In the genomic region with DNA sequence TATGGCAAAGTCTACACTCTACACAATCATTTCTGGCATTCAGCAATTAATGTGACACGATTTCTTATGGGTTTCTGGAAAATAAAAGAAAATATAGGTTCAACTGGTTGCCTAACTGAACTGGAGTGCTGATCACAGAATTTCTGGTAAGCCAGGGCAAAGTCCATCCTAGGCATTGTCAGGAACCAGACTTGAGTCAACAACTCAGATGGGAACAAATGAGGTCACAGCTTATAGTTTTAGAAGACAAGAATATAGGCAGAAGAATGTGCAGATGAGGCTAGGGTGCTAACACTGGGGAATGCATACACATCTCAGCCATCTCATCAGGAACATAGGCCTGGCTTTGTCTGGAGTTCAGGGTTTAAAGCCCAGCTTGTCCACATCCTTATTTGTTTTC, we compare ENCODE assay signal across 1 cellular context.
TF ChIP-seq lines count a peak whose summit lies in the region.

No MANE protein-coding gene starts in this region.

TF ChIP-seq in HepG2, 621 proteins besides CTCF, POLR2A, EP300 and RAD21 (continued from another document and continues in another):
- no peak for TF ChIP-seq ZNF296 (CRISPR knock-in tag; conservative IDR thresholded peaks at IDR 0.05)
- TF ChIP-seq SYNCRIP (IDR thresholded peaks at IDR 0.05; ENCODE audit: insufficient read depth, low read depth, low read length): no peak
- TF ChIP-seq ZNF33A (CRISPR knock-in tag; IDR thresholded peaks at IDR 0.05; ENCODE audit: borderline replicate concordance): no peak
- TF ChIP-seq ZNF652 (CRISPR knock-in tag; IDR thresholded peaks at IDR 0.05; ENCODE audit: borderline replicate concordance, low read depth): no peak
- peak; percentile 88 for TF ChIP-seq SOX5 (CRISPR knock-in tag; IDR thresholded peaks at IDR 0.05; ENCODE audit: borderline replicate concordance)
- TF ChIP-seq GPN1 (CRISPR knock-in tag; IDR thresholded peaks at IDR 0.05; ENCODE audit: borderline replicate concordance): no peak
- TF ChIP-seq ELF1 (CRISPR knock-in tag; IDR thresholded peaks at IDR 0.05): no peak
- no peak for TF ChIP-seq ZNF768 (CRISPR knock-in tag; IDR thresholded peaks at IDR 0.05)
- peak; percentile 87; the same call in 1 of the 2 replicates for TF ChIP-seq ZNF549 (CRISPR knock-in tag; IDR thresholded peaks at IDR 0.05)
- no peak for TF ChIP-seq TOE1 (CRISPR knock-in tag; IDR thresholded peaks at IDR 0.05)
- TF ChIP-seq ZNF430 (CRISPR knock-in tag; IDR thresholded peaks at IDR 0.05): no peak
- 0 out of 2 replicates have a peak, but pooled peaks have one; percentile 19 for TF ChIP-seq MIER2 (CRISPR knock-in tag; IDR thresholded peaks at IDR 0.05)
- TF ChIP-seq, protein P1, sequence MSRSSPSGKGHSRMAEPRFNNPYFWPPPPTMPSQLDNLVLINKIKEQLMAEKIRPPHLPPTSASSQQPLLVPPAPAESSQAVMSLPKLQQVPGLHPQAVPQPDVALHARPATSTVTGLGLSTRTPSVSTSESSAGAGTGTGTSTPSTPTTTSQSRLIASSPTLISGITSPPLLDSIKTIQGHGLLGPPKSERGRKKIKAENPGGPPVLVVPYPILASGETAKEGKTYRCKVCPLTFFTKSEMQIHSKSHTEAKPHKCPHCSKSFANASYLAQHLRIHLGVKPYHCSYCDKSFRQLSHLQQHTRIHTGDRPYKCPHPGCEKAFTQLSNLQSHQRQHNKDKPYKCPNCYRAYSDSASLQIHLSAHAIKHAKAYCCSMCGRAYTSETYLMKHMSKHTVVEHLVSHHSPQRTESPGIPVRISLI (CRISPR knock-in tag; IDR thresholded peaks at IDR 0.05; ENCODE audit: borderline replicate concordance): no peak
- no peak for TF ChIP-seq ZNF781 (CRISPR knock-in tag; IDR thresholded peaks at IDR 0.05; ENCODE audit: borderline replicate concordance, not compliant biosample characterization)
- TF ChIP-seq, protein P2, sequence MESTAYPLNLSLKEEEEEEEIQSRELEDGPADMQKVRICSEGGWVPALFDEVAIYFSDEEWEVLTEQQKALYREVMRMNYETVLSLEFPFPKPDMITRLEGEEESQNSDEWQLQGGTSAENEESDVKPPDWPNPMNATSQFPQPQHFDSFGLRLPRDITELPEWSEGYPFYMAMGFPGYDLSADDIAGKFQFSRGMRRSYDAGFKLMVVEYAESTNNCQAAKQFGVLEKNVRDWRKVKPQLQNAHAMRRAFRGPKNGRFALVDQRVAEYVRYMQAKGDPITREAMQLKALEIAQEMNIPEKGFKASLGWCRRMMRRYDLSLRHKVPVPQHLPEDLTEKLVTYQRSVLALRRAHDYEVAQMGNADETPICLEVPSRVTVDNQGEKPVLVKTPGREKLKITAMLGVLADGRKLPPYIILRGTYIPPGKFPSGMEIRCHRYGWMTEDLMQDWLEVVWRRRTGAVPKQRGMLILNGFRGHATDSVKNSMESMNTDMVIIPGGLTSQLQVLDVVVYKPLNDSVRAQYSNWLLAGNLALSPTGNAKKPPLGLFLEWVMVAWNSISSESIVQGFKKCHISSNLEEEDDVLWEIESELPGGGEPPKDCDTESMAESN (CRISPR knock-in tag; conservative IDR thresholded peaks at IDR 0.05): no peak
- TF ChIP-seq, protein P3, sequence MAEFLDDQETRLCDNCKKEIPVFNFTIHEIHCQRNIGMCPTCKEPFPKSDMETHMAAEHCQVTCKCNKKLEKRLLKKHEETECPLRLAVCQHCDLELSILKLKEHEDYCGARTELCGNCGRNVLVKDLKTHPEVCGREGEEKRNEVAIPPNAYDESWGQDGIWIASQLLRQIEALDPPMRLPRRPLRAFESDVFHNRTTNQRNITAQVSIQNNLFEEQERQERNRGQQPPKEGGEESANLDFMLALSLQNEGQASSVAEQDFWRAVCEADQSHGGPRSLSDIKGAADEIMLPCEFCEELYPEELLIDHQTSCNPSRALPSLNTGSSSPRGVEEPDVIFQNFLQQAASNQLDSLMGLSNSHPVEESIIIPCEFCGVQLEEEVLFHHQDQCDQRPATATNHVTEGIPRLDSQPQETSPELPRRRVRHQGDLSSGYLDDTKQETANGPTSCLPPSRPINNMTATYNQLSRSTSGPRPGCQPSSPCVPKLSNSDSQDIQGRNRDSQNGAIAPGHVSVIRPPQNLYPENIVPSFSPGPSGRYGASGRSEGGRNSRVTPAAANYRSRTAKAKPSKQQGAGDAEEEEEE (CRISPR knock-in tag; IDR thresholded peaks at IDR 0.05; ENCODE audit: borderline replicate concordance): no peak
- TF ChIP-seq, protein P4, sequence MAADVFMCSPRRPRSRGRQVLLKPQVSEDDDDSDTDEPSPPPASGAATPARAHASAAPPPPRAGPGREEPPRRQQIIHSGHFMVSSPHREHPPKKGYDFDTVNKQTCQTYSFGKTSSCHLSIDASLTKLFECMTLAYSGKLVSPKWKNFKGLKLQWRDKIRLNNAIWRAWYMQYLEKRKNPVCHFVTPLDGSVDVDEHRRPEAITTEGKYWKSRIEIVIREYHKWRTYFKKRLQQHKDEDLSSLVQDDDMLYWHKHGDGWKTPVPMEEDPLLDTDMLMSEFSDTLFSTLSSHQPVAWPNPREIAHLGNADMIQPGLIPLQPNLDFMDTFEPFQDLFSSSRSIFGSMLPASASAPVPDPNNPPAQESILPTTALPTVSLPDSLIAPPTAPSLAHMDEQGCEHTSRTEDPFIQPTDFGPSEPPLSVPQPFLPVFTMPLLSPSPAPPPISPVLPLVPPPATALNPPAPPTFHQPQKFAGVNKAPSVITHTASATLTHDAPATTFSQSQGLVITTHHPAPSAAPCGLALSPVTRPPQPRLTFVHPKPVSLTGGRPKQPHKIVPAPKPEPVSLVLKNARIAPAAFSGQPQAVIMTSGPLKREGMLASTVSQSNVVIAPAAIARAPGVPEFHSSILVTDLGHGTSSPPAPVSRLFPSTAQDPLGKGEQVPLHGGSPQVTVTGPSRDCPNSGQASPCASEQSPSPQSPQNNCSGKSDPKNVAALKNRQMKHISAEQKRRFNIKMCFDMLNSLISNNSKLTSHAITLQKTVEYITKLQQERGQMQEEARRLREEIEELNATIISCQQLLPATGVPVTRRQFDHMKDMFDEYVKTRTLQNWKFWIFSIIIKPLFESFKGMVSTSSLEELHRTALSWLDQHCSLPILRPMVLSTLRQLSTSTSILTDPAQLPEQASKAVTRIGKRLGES (CRISPR knock-in tag; IDR thresholded peaks at IDR 0.05; ENCODE audit: borderline replicate concordance): no peak
- TF ChIP-seq ZNF350 (CRISPR knock-in tag; IDR thresholded peaks at IDR 0.05; ENCODE audit: borderline replicate concordance, low read depth): no peak
- TF ChIP-seq, protein P5, sequence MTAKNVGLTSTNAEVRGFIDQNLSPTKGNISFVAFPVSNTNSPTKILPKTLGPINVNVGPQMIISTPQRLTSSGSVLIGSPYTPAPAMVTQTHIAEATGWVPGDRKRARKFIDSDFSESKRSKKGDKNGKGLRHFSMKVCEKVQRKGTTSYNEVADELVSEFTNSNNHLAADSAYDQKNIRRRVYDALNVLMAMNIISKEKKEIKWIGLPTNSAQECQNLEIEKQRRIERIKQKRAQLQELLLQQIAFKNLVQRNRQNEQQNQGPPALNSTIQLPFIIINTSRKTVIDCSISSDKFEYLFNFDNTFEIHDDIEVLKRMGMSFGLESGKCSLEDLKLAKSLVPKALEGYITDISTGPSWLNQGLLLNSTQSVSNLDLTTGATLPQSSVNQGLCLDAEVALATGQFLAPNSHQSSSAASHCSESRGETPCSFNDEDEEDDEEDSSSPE (CRISPR knock-in tag; IDR thresholded peaks at IDR 0.05): no peak
- no peak for TF ChIP-seq TCF7 (IDR thresholded peaks at IDR 0.05; ENCODE audit: low read depth)
- peak; percentile 72; the same call in 1 of the 2 replicates for TF ChIP-seq TBX2 (CRISPR knock-in tag; IDR thresholded peaks at IDR 0.05; ENCODE audit: borderline replicate concordance)
- peak; percentile 59 for TF ChIP-seq RARA (CRISPR knock-in tag; IDR thresholded peaks at IDR 0.05)
- no peak for TF ChIP-seq ZBTB7B (CRISPR knock-in tag; IDR thresholded peaks at IDR 0.05)
- no peak for TF ChIP-seq ZNF460 (CRISPR knock-in tag; IDR thresholded peaks at IDR 0.05; ENCODE audit: borderline replicate concordance)
- no peak for TF ChIP-seq ZNF598 (CRISPR knock-in tag; IDR thresholded peaks at IDR 0.05; ENCODE audit: borderline replicate concordance)
- TF ChIP-seq, protein P6, sequence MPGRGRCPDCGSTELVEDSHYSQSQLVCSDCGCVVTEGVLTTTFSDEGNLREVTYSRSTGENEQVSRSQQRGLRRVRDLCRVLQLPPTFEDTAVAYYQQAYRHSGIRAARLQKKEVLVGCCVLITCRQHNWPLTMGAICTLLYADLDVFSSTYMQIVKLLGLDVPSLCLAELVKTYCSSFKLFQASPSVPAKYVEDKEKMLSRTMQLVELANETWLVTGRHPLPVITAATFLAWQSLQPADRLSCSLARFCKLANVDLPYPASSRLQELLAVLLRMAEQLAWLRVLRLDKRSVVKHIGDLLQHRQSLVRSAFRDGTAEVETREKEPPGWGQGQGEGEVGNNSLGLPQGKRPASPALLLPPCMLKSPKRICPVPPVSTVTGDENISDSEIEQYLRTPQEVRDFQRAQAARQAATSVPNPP (CRISPR knock-in tag; IDR thresholded peaks at IDR 0.05): no peak
- no peak for TF ChIP-seq TARDBP (CRISPR knock-in tag; IDR thresholded peaks at IDR 0.05)
- no peak; the same call in 1 of the 2 replicates for TF ChIP-seq RXRA (CRISPR knock-in tag; IDR thresholded peaks at IDR 0.05)
- no peak for TF ChIP-seq PHF21A (CRISPR knock-in tag; IDR thresholded peaks at IDR 0.05)
- TF ChIP-seq CENPT (CRISPR knock-in tag; IDR thresholded peaks at IDR 0.05; ENCODE audit: low read depth): no peak
- TF ChIP-seq ZBTB42 (CRISPR knock-in tag; IDR thresholded peaks at IDR 0.05): no peak
- TF ChIP-seq CAMTA2 (CRISPR knock-in tag; IDR thresholded peaks at IDR 0.05; ENCODE audit: borderline replicate concordance): no peak
- no peak for TF ChIP-seq XRCC5 (optimal IDR thresholded peaks at IDR 0.05; ENCODE audit: low read length)
- TF ChIP-seq, protein P7, sequence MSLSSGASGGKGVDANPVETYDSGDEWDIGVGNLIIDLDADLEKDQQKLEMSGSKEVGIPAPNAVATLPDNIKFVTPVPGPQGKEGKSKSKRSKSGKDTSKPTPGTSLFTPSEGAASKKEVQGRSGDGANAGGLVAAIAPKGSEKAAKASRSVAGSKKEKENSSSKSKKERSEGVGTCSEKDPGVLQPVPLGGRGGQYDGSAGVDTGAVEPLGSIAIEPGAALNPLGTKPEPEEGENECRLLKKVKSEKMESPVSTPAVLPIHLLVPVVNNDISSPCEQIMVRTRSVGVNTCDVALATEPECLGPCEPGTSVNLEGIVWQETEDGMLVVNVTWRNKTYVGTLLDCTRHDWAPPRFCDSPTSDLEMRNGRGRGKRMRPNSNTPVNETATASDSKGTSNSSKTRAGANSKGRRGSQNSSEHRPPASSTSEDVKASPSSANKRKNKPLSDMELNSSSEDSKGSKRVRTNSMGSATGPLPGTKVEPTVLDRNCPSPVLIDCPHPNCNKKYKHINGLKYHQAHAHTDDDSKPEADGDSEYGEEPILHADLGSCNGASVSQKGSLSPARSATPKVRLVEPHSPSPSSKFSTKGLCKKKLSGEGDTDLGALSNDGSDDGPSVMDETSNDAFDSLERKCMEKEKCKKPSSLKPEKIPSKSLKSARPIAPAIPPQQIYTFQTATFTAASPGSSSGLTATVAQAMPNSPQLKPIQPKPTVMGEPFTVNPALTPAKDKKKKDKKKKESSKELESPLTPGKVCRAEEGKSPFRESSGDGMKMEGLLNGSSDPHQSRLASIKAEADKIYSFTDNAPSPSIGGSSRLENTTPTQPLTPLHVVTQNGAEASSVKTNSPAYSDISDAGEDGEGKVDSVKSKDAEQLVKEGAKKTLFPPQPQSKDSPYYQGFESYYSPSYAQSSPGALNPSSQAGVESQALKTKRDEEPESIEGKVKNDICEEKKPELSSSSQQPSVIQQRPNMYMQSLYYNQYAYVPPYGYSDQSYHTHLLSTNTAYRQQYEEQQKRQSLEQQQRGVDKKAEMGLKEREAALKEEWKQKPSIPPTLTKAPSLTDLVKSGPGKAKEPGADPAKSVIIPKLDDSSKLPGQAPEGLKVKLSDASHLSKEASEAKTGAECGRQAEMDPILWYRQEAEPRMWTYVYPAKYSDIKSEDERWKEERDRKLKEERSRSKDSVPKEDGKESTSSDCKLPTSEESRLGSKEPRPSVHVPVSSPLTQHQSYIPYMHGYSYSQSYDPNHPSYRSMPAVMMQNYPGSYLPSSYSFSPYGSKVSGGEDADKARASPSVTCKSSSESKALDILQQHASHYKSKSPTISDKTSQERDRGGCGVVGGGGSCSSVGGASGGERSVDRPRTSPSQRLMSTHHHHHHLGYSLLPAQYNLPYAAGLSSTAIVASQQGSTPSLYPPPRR (CRISPR knock-in tag; IDR thresholded peaks at IDR 0.05; ENCODE audit: borderline replicate concordance): no peak
- TF ChIP-seq ZNF251 (CRISPR knock-in tag; IDR thresholded peaks at IDR 0.05): no peak
- no peak for TF ChIP-seq ZNF3 (CRISPR knock-in tag; IDR thresholded peaks at IDR 0.05)
- TF ChIP-seq, protein P8, sequence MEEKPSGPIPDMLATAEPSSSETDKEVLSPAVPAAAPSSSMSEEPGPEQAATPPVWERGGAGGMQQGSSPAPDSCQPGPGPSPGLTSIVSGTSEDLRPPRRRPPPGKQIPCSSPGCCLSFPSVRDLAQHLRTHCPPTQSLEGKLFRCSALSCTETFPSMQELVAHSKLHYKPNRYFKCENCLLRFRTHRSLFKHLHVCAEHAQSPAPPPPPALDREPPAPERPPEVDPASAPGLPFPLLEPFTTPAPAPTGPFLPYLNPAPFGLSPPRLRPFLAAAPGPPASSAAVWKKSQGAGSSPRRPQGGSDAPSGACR (CRISPR knock-in tag; IDR thresholded peaks at IDR 0.05): no peak
- TF ChIP-seq, protein P9, sequence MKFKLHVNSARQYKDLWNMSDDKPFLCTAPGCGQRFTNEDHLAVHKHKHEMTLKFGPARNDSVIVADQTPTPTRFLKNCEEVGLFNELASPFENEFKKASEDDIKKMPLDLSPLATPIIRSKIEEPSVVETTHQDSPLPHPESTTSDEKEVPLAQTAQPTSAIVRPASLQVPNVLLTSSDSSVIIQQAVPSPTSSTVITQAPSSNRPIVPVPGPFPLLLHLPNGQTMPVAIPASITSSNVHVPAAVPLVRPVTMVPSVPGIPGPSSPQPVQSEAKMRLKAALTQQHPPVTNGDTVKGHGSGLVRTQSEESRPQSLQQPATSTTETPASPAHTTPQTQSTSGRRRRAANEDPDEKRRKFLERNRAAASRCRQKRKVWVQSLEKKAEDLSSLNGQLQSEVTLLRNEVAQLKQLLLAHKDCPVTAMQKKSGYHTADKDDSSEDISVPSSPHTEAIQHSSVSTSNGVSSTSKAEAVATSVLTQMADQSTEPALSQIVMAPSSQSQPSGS (CRISPR knock-in tag; IDR thresholded peaks at IDR 0.05): peak; percentile 56; the same call in 1 of the 2 replicates
- TF ChIP-seq CCAR2 (optimal IDR thresholded peaks at IDR 0.05; ENCODE audit: low read depth, low read length): no peak
